Comparison of ENCODE assay signal across 21 cellular contexts in genomic region chr3:45965281-45966052, GRCh38. TPM values are rescaled to one million over a fixed set of nuclear protein-coding genes. Genes with fewer than 3 reads are reported as not detected.
A peak's percentile ranks its signal among the peaks of the same experiment; 100 is the strongest.
DNase-seq lines count a peak whose midpoint lies in the region; ATAC-seq, FAIRE-seq and TF ChIP-seq lines count a peak whose summit lies in the region.
"Had no signal": no experiment of that assay in that cellular context is flagged by ENCODE, and none has a peak within 500 bp of the region (broad histone marks: within the 10 kb centered on the region; RNA-seq: fewer than 3 reads in every experiment).

No MANE protein-coding gene starts in this region.

- no peaks in the 10 kb centered on the region for H3K27me3 Mint-ChIP-seq in activated CD4-positive, alpha-beta T cell treated with anti-CD3 and anti-CD28 coated beads, Interleukin-2, amount 10 ng/mL, durations not matched to agents 7 days and 5 days
- no peaks in the 10 kb centered on the region for H3K27me3 Mint-ChIP-seq in T-cell
- H3K27me3 Mint-ChIP-seq in activated naive CD8-positive, alpha-beta T cell treated with anti-CD3 and anti-CD28 coated beads, Interleukin-2, amount 50 U/mL, for 24 hours: no peaks in the 10 kb centered on the region

- no peaks in the 10 kb centered on the region for H3K4me1 ChIP-seq in small intestine (ENCODE audit: control insufficient read depth in 2 of 2, insufficient read depth in 1 of 2, low read depth in 1 of 2, low read length in 1 of 2)
- no peaks in the 10 kb centered on the region for H3K4me1 ChIP-seq in adrenal gland (replicated peaks in 1 of 2)
- H3K4me1 ChIP-seq: HAP-1 had no signal

- no peak for FAIRE-seq in small intestine (lab: Jason Lieb, UNC)
- FAIRE-seq: kidney had no signal

- ATAC-seq in T-cell (replicated peaks in 1 of 4): peak; percentile 76 to 88 (median 82)
- ATAC-seq in activated naive CD8-positive, alpha-beta T cell treated with anti-CD3 and anti-CD28 coated beads, Interleukin-2, amount 50 U/mL, for 24 hours: peak; percentile 58
- no peak for ATAC-seq in GM19351 (IDR thresholded peaks at IDR 0.05; ENCODE audit: unreplicated experiment)
- no peak for ATAC-seq in GM21717 (IDR thresholded peaks at IDR 0.05; ENCODE audit: unreplicated experiment)
- ATAC-seq: esophagus mucosa had no signal

- H3K4me1 Mint-ChIP-seq in activated CD4-positive, alpha-beta T cell treated with anti-CD3 and anti-CD28 coated beads, Interleukin-2, amount 10 ng/mL, durations not matched to agents 7 days and 5 days: peaks cover 62% of the 10 kb centered on the region
- H3K4me1 Mint-ChIP-seq in T-cell: peaks cover 42 to 73% (median 73%) of the 10 kb centered on the region in 3 donors
- H3K4me1 Mint-ChIP-seq in activated naive CD8-positive, alpha-beta T cell treated with anti-CD3 and anti-CD28 coated beads, Interleukin-2, amount 50 U/mL, for 24 hours: peaks cover 63% of the 10 kb centered on the region

- H3K27me3 ChIP-seq in small intestine (ENCODE audit: control insufficient read depth in 2 of 2, insufficient read depth in 2 of 2, low read length in 2 of 2): no peaks in the 10 kb centered on the region
- H3K27me3 ChIP-seq in adrenal gland: no peaks in the 10 kb centered on the region

- no peak overlapping the region for H3K4me3 ChIP-seq in small intestine (ENCODE audit: low read depth in 1 of 2, low read length in 2 of 2)
- no peak overlapping the region for H3K4me3 ChIP-seq in adrenal gland
- H3K4me3 ChIP-seq: HAP-1, smooth muscle cell had no signal

- CTCF ChIA-PET in activated CD4-positive, alpha-beta T cell treated with anti-CD3 and anti-CD28 coated beads, Interleukin-2, amount 10 ng/mL, durations not matched to agents 7 days and 5 days (lab: Charles Lee): interaction anchor here (0.7 to 5.2 kb wide), 13 partner anchors 8 to 125 kb away, joined by 3 to 23 read pairs (median 6); partner anchors contain the start of genes CXCR6 and FYCO1
- CTCF ChIA-PET in T-cell (lab: Charles Lee): interaction anchor here (0.6 to 2.0 kb wide), 4 partner anchors 22 to 350 kb away, joined by 3 to 6 read pairs (median 4); partner anchors contain the start of gene CXCR6 (in 1 of the 2)

- H3K9me3 ChIP-seq in small intestine (ENCODE audit: control insufficient read depth, low read depth) (no peaks in the 10 kb centered on the region), adrenal gland (replicated peaks in 1 of 3) (no peaks in the 10 kb centered on the region)
- H3K9me3 ChIP-seq: HAP-1 had no signal

- TF ChIP-seq POLR2A in adrenal gland (IDR thresholded peaks at IDR 0.05): no peak

- no peak for DNase-seq in activated CD4-positive, alpha-beta T cell treated with anti-CD3 and anti-CD28 coated beads, Interleukin-2, amount 10 ng/mL, durations not matched to agents 7 days and 5 days
- DNase-seq in activated CD4-positive, alpha-beta T cell treated with anti-CD3 and anti-CD28 coated beads for 48 hours: no peak
- peak in 15 of 34 experiments; percentile 16 to 56 (median 26) for DNase-seq in T-cell
- DNase-seq in activated naive CD8-positive, alpha-beta T cell treated with anti-CD3 and anti-CD28 coated beads, Interleukin-2, amount 50 U/mL, for 24 hours: no peak
- no peak for DNase-seq in small intestine
- no peak for DNase-seq in adrenal gland
- DNase-seq: C1 segment of cervical spinal cord, EL, kidney, midbrain, MV-4-11, NCI-H2171 treated with DMSO at 0.1 percent for 48 hours had no signal

- POLR2A ChIA-PET in activated CD4-positive, alpha-beta T cell treated with anti-CD3 and anti-CD28 coated beads, Interleukin-2, amount 10 ng/mL, durations not matched to agents 7 days and 5 days (lab: Charles Lee): interaction anchor here (1.0 kb wide), 1 partner anchor 9 kb away, joined by 3 read pairs; no protein-coding TSS in a partner anchor
- POLR2A ChIA-PET in T-cell (lab: Charles Lee): interaction anchor here in 1 of 2 donors (0.5 to 1.1 kb wide), 2 partner anchors 22 to 111 kb away, joined by 3 to 7 read pairs; partner anchors contain the start of gene CXCR6

- H3K36me3 ChIP-seq in small intestine (ENCODE audit: control insufficient read depth in 2 of 2, insufficient read depth in 2 of 2, low read length in 2 of 2): peaks cover 27 to 37% of the 10 kb centered on the region in 2 donors
- peaks cover 0 to 95% of the 10 kb centered on the region in 2 donors for H3K36me3 ChIP-seq in adrenal gland (replicated peaks in 1 of 2)

- WGBS in small intestine, 3 donors: 75 to 86% (median 81%) methylated on average over 8 of the region's 8 CpGs
- WGBS in adrenal gland, 4 donors: 89 to 94% (median 92%) methylated on average over 8 of the region's 8 CpGs

- peaks cover 91% of the 10 kb centered on the region for H3K36me3 Mint-ChIP-seq in activated CD4-positive, alpha-beta T cell treated with anti-CD3 and anti-CD28 coated beads, Interleukin-2, amount 10 ng/mL, durations not matched to agents 7 days and 5 days (ENCODE audit: low read depth)
- H3K36me3 Mint-ChIP-seq in T-cell: peaks cover 77% of the 10 kb centered on the region
- H3K36me3 Mint-ChIP-seq in activated naive CD8-positive, alpha-beta T cell treated with anti-CD3 and anti-CD28 coated beads, Interleukin-2, amount 50 U/mL, for 24 hours (ENCODE audit: low read depth): peaks cover 63% of the 10 kb centered on the region

- H3K4me3 Mint-ChIP-seq in activated CD4-positive, alpha-beta T cell treated with anti-CD3 and anti-CD28 coated beads, Interleukin-2, amount 10 ng/mL, durations not matched to agents 7 days and 5 days: no peak overlapping the region
- peak overlapping the region; percentile 34 to 44 (median 40) for H3K4me3 Mint-ChIP-seq in T-cell
- peak overlapping the region; percentile 8 for H3K4me3 Mint-ChIP-seq in activated naive CD8-positive, alpha-beta T cell treated with anti-CD3 and anti-CD28 coated beads, Interleukin-2, amount 50 U/mL, for 24 hours
- H3K4me3 Mint-ChIP-seq: dendritic cell treated with granulocyte-macrophage colony-stimulating factor and Interleukin-4, amounts not matched to agents 40 ng/mL and 50 ng/mL, for 4 days had no signal

- no peak for TF ChIP-seq CTCF in adrenal gland (IDR thresholded peaks at IDR 0.05)

- intact Hi-C loops in adrenal gland (cut with DNase I): no loop called here

- H3K9me3 Mint-ChIP-seq in activated CD4-positive, alpha-beta T cell treated with anti-CD3 and anti-CD28 coated beads, Interleukin-2, amount 10 ng/mL, durations not matched to agents 7 days and 5 days: peaks cover 3% of the 10 kb centered on the region
- H3K9me3 Mint-ChIP-seq in T-cell: no peaks in the 10 kb centered on the region
- H3K9me3 Mint-ChIP-seq in activated naive CD8-positive, alpha-beta T cell treated with anti-CD3 and anti-CD28 coated beads, Interleukin-2, amount 50 U/mL, for 24 hours: no peaks in the 10 kb centered on the region
- H3K9me3 Mint-ChIP-seq: dendritic cell treated with granulocyte-macrophage colony-stimulating factor and Interleukin-4, amounts not matched to agents 40 ng/mL and 50 ng/mL, for 4 days had no signal

- H3K27ac ChIP-seq in small intestine (ENCODE audit: low read depth in 1 of 2, low read length in 1 of 2): peak overlapping the region; percentile 36 to 39
- no peak overlapping the region for H3K27ac ChIP-seq in adrenal gland

- peak overlapping the region; percentile 58 for H3K27ac Mint-ChIP-seq in activated CD4-positive, alpha-beta T cell treated with anti-CD3 and anti-CD28 coated beads, Interleukin-2, amount 10 ng/mL, durations not matched to agents 7 days and 5 days
- H3K27ac Mint-ChIP-seq in T-cell: peak overlapping the region; percentile 83 to 84
- peak overlapping the region; percentile 49 for H3K27ac Mint-ChIP-seq in activated naive CD8-positive, alpha-beta T cell treated with anti-CD3 and anti-CD28 coated beads, Interleukin-2, amount 50 U/mL, for 24 hours
- H3K27ac Mint-ChIP-seq: dendritic cell treated with granulocyte-macrophage colony-stimulating factor and Interleukin-4, amounts not matched to agents 40 ng/mL and 50 ng/mL, for 4 days had no signal

RNA-seq across cellular contexts. Expression of gene CXCR6, which starts 22.2 kb away (rescaled TPM):
- 10 to 100 TPM; 17.6 to 18.0 TPM for total RNA-seq in activated CD4-positive, alpha-beta T cell treated with anti-CD3 and anti-CD28 coated beads, Interleukin-2, amount 10 ng/mL, durations not matched to agents 7 days and 5 days
- total RNA-seq in T-cell (10 to 100 TPM in 1 of 5 donors, 1 to 10 TPM in 4; 2.0 to 14.7 (median 3.7) TPM), adrenal gland (1 to 10 TPM in 2 of 8 donors, under 1 TPM in 6; 0.28 to 2.9 (median 0.66) TPM)
- polyA plus RNA-seq in small intestine (1 to 10 TPM in 2 of 3 donors, under 1 TPM in 1; 0.45 to 2.7 (median 2.2) TPM), adrenal gland (under 1 TPM; 0.30 to 0.57 (median 0.32) TPM)
- total RNA-seq: A172, SK-MEL-5, temporal lobe had no signal

RNA-seq across cellular contexts. Expression of gene FYCO1, which starts 30.2 kb away (rescaled TPM):
- 10 to 100 TPM; 15.1 to 15.7 TPM for total RNA-seq in activated CD4-positive, alpha-beta T cell treated with anti-CD3 and anti-CD28 coated beads, Interleukin-2, amount 10 ng/mL, durations not matched to agents 7 days and 5 days
- total RNA-seq in T-cell (10 to 100 TPM; 24.6 to 46.3 (median 35.0) TPM), adrenal gland (10 to 100 TPM; 25.3 to 74.3 (median 39.5) TPM)
- polyA plus RNA-seq in small intestine (1 to 10 TPM; 6.5 to 9.6 (median 8.3) TPM), adrenal gland (10 to 100 TPM; 13.3 to 24.3 (median 20.2) TPM)

Comparison
In these comparisons a context has a peak if more than half of its experiments do, and no peak if none do; other contexts are left out.
1. ATAC-seq: peak in T-cell (4 of 4) and activated naive CD8-positive, alpha-beta T cell treated with anti-CD3 and anti-CD28 coated beads, Interleukin-2, amount 50 U/mL, for 24 hours (single experiment); none in GM19351 (single experiment) and GM21717 (single experiment).
2. H3K27ac ChIP-seq: peak in small intestine (2 of 2); none in adrenal gland (0 of 5).
3. Peak in every context shown above with its lines, with median percentiles within 50 percentile points of each other: H3K27ac Mint-ChIP-seq.